ENCODE assay signal across 29 cellular contexts in genomic region chr5:69130241-69130640, GRCh38. TPM values are rescaled to one million over a fixed set of nuclear protein-coding genes. Genes with fewer than 3 reads are reported as not detected.
"Had no signal": no experiment of that assay in that cellular context is flagged by ENCODE, and none has a peak within 500 bp of the region (broad histone marks: within the 10 kb centered on the region; RNA-seq: fewer than 3 reads in every experiment).

No MANE protein-coding gene starts in this region.

- H3K4me2 ChIP-seq: hepatocyte had no signal

- H3K36me3 ChIP-seq: breast epithelium, colonic mucosa had no signal

- H3K27ac ChIP-seq: adrenal gland, ascending aorta, breast epithelium, cardiac muscle cell, colonic mucosa, epithelial cell of prostate, esophagus squamous epithelium, gastroesophageal sphincter, heart right ventricle, hepatocyte, WERI-Rb-1 had no signal

- H2AFZ ChIP-seq: hepatocyte had no signal

- DNase-seq: activated B cell treated with CpG ODN at 0.5 μM for 24 hours; activated CD4-positive, alpha-beta T cell treated with anti-CD3 and anti-CD28 coated beads for 48 hours; activated CD4-positive, alpha-beta T cell treated with anti-CD3 and anti-CD28 coated beads, Interleukin-2, amount 50 U/mL, for 1 hour; activated CD4-positive, alpha-beta T cell treated with anti-CD3 and anti-CD28 coated beads, Interleukin-2, amount 50 U/mL, for 48 hours; activated CD8-positive, alpha-beta memory T cell treated with anti-CD3 and anti-CD28 coated beads for 24 hours; activated CD8-positive, alpha-beta T cell treated with anti-CD3 and anti-CD28 coated beads for 36 hours; activated effector memory CD4-positive, alpha-beta T cell treated with anti-CD3 and anti-CD28 coated beads, Interleukin-2, amount 50 U/mL, for 16 hours; activated naive CD4-positive, alpha-beta T cell treated with anti-CD3 and anti-CD28 coated beads for 36 hours; activated naive CD8-positive, alpha-beta T cell treated with anti-CD3 and anti-CD28 coated beads for 36 hours; activated naive CD8-positive, alpha-beta T cell treated with anti-CD3 and anti-CD28 coated beads, Interleukin-2, amount 50 U/mL, for 24 hours; activated T-cell treated with anti-CD3 and anti-CD28 coated beads, Interleukin-2, amount 50 U/mL, for 1 hour; activated T-cell treated with anti-CD3 and anti-CD28 coated beads, Interleukin-2, amount 50 U/mL, for 48 hours; adrenal gland; central memory CD4-positive, alpha-beta T cell; cerebellar nuclear complex; colonic mucosa; effector CD8-positive, alpha-beta T cell; esophagus squamous epithelium; foreskin melanocyte; heart right ventricle; T-helper 2 cell; WERI-Rb-1 had no signal

- H3K9me3 ChIP-seq: adrenal gland, ascending aorta, breast epithelium, colonic mucosa, esophagus squamous epithelium, gastroesophageal sphincter, heart right ventricle had no signal

- ATAC-seq: activated CD4-positive, CD25-positive, alpha-beta regulatory T cell treated with anti-CD3 and anti-CD28 coated beads, Interleukin-2, amount 50 U/mL, for 24 hours; activated CD8-positive, alpha-beta T cell treated with anti-CD3 and anti-CD28 coated beads for 36 hours; activated naive CD8-positive, alpha-beta T cell treated with anti-CD3 and anti-CD28 coated beads, Interleukin-2, amount 50 U/mL, for 24 hours; gastroesophageal sphincter; heart right ventricle had no signal

- H3K79me2 ChIP-seq: hepatocyte had no signal

- H3K4me1 ChIP-seq: adrenal gland, ascending aorta, breast epithelium, colonic mucosa, esophagus squamous epithelium, gastroesophageal sphincter, heart right ventricle had no signal

- H3K4me3 ChIP-seq: adrenal gland, ascending aorta, breast epithelium, cardiac muscle cell, colonic mucosa, esophagus squamous epithelium, gastroesophageal sphincter, heart right ventricle, hepatocyte had no signal

- H3K27me3 ChIP-seq: adrenal gland, ascending aorta, breast epithelium, cardiac muscle cell, colonic mucosa, esophagus squamous epithelium, gastroesophageal sphincter, heart right ventricle, hepatocyte had no signal

RNA-seq across cellular contexts. Expression of gene CENPH, which starts 59.1 kb away (rescaled TPM):
- total RNA-seq: ascending aorta had no signal
